In genomic region chr5:72325566-72326297, GRCh38 we compare ENCODE assay signal across 13 cellular contexts. TPM values are rescaled to one million over a fixed set of nuclear protein-coding genes. Genes with fewer than 3 reads are reported as not detected.
DNase-seq lines count a peak whose midpoint lies in the region; ATAC-seq, FAIRE-seq and TF ChIP-seq lines count a peak whose summit lies in the region.
"Had no signal": no experiment of that assay in that cellular context is flagged by ENCODE, and none has a peak within 500 bp of the region (broad histone marks: within the 10 kb centered on the region; RNA-seq: fewer than 3 reads in every experiment).

No MANE protein-coding gene starts in this region.

- peaks cover 8% of the 10 kb centered on the region for H3K36me3 ChIP-seq in bronchial epithelial cell (ENCODE audit: control insufficient read depth, insufficient read depth, low read length)
- peaks cover 21 to 22% of the 10 kb centered on the region in 2 donors for H3K36me3 ChIP-seq in ascending aorta

- intact Hi-C loops in ascending aorta (cut with DNase I): no loop called here

- H3K27me3 ChIP-seq in bronchial epithelial cell (ENCODE audit: control insufficient read depth, insufficient read depth, low read length) (no peaks in the 10 kb centered on the region), ascending aorta (no peaks in the 10 kb centered on the region)

- FAIRE-seq in bronchial epithelial cell (lab: Jason Lieb, UNC): peak; percentile 7
- FAIRE-seq: endometrium, K562 had no signal

- TF ChIP-seq CTCF in bronchial epithelial cell (IDR thresholded peaks at IDR 0.05; ENCODE audit: insufficient read depth, low read length, severe bottlenecking) (no peak), GM10266 (IDR thresholded peaks at IDR 0.05; ENCODE audit: control insufficient read depth, insufficient read depth, low read depth, missing control alignments) (no peak), ascending aorta (IDR thresholded peaks at IDR 0.05) (no peak)

- peaks cover 0 to 7% of the 10 kb centered on the region in 2 donors for H3K4me1 ChIP-seq in ascending aorta

- H3K27ac ChIP-seq in ascending aorta: no peak overlapping the region
- H3K27ac ChIP-seq: C4-2B had no signal

- H3K4me3 ChIP-seq in bronchial epithelial cell (ENCODE audit: low read depth, low read length): no peak overlapping the region
- H3K4me3 ChIP-seq in ascending aorta: no peak overlapping the region
- H3K4me3 ChIP-seq: K562 had no signal

- DNase-seq in AG08395 (ENCODE audit: low spot score) (peak; percentile 55), LHCN-M2 (ENCODE audit: low read depth) (peak; percentile 88), bronchial epithelial cell (ENCODE audit: low read depth) (no peak), inferior parietal cortex (ENCODE audit: extremely low spot score) (peak; percentile 61), GM10266 (ENCODE audit: extremely low spot score) (no peak), ascending aorta (ENCODE audit: low spot score in 2 of 2) (no peak)
- DNase-seq: GF-D8 had no signal

- no peaks in the 10 kb centered on the region for H3K9me3 ChIP-seq in ascending aorta

- ATAC-seq in GM21825 (IDR thresholded peaks at IDR 0.05; ENCODE audit: unreplicated experiment): no peak
- no peak for ATAC-seq in GM19467 (IDR thresholded peaks at IDR 0.05; ENCODE audit: unreplicated experiment)
- ATAC-seq: K562; stimulated activated effector memory CD8-positive, alpha-beta T cell treated with anti-CD3 and anti-CD28 coated beads, Interleukin-12 subunit alpha, Interleukin-12 subunit beta, amount 100 ng/mL, for 72 hours had no signal

RNA-seq across cellular contexts. Expression of gene PTCD2, which starts 5.6 kb away (rescaled TPM):
- total RNA-seq in LHCN-M2 (2014; rRNA removed) (19.0 and 25.3 TPM in 2 replicates), bronchial epithelial cell (3.4 and 3.6 TPM in 2 replicates), ascending aorta (0.85 TPM)
- polyA plus RNA-seq in LHCN-M2 (2012): 8.6 TPM

RNA-seq across cellular contexts. Expression of gene MRPS27, which starts 5.7 kb away (rescaled TPM):
- total RNA-seq in LHCN-M2 (2014; rRNA removed): 87.1 and 91.1 TPM in 2 replicates
- 34.8 TPM for polyA plus RNA-seq in LHCN-M2 (2012)
- 32.8 and 53.4 TPM in 2 replicates for total RNA-seq in bronchial epithelial cell
- total RNA-seq in ascending aorta: 28.2 TPM

Comparison
In these comparisons a context has a peak if more than half of its experiments do, and no peak if none do; other contexts are left out.
1. DNase-seq: peak in AG08395 (single experiment), LHCN-M2 (single experiment) and inferior parietal cortex (single experiment); none in bronchial epithelial cell (single experiment), GM10266 (single experiment) and ascending aorta (0 of 2).